20 cellular contexts compared by ENCODE assay signal in the genomic region with DNA sequence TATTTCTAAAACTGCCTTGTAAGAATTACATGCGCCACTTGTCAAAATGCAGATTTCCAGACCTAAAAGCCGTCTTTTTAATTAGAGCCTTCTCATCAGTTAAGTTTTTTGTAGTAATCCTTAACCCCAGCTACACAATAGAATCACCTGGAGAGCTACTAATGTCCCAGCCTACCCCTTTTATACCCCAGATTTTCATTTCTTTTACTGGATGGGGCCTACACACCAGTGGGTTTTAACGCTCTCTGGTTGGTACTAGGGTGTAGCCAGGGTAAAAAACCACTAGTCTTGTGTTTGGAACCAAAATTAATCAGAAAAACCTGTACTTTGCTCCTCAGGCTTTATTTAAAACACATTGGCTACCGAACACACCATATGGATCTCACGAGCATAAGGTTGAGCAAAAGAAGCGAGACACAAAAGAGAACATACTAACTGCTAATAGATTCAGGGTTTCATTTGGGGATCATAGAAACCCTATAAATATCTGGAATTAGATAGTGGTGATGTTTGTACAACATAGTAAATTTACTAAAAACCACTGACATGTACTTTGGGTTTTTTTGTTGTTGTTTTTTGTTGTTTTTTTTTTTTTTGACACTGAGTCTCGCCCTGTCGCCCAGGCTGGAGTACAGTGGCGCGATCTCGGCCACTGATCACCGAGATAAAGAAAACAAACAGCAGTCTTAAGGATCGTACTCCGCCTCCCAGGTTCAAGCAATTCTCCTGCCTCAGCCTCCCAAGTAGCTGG. TPM values are rescaled to one million over a fixed set of nuclear protein-coding genes. Genes with fewer than 3 reads are reported as not detected.
DNase-seq lines count a peak whose midpoint lies in the region; ATAC-seq, FAIRE-seq and TF ChIP-seq lines count a peak whose summit lies in the region.
"Had no signal": no experiment of that assay in that cellular context is flagged by ENCODE, and none has a peak within 500 bp of the region (broad histone marks: within the 10 kb centered on the region; RNA-seq: fewer than 3 reads in every experiment).

No MANE protein-coding gene starts in this region.

- H3K27ac ChIP-seq in GM23338 (ENCODE audit: low read depth) = peak overlapping the region; percentile 51; the same call in 1 of the 2 replicates
- H3K27ac ChIP-seq in K562 (ENCODE audit: extremely low read depth, low read depth, low read length) = peak overlapping the region; percentile 35
- peak overlapping the region; percentile 95 for H3K27ac ChIP-seq in osteoblast (ENCODE audit: low read depth, low read length)
- H3K27ac ChIP-seq: body of pancreas, VCaP had no signal

- BruUV-seq in K562 (replicated peaks; lab: Mats Ljungman, UMichigan) = no TSS peak

- no peaks in the 10 kb centered on the region for H3K9me3 Mint-ChIP-seq in activated CD4-positive, alpha-beta T cell treated with anti-CD3 and anti-CD28 coated beads, Interleukin-2, amount 10 ng/mL, durations not matched to agents 24 days and 14 days
- no peaks in the 10 kb centered on the region for H3K9me3 Mint-ChIP-seq in activated CD4-positive, alpha-beta T cell treated with anti-CD3 and anti-CD28 coated beads for 36 hours (ENCODE audit: low read depth)
- no peaks in the 10 kb centered on the region for H3K9me3 Mint-ChIP-seq in GM23338
- H3K9me3 Mint-ChIP-seq: activated naive CD4-positive, alpha-beta T cell treated with anti-CD3 and anti-CD28 coated beads, Interleukin-2, amount 10 ng/mL, durations not matched to agents 7 days and 5 days; CD4-positive, alpha-beta memory T cell; dendritic cell treated with granulocyte-macrophage colony-stimulating factor and Interleukin-4, amounts not matched to agents 40 ng/mL and 50 ng/mL, for 4 days had no signal

- H3F3A ChIP-seq in GM23338 (replicated peaks; ENCODE audit: low read depth) = no peaks in the 10 kb centered on the region

- H3K4me2 ChIP-seq in GM23338 (no peak overlapping the region), K562 (ENCODE audit: insufficient read depth, low read length) (peak overlapping the region; percentile 41; the same call in 1 of the 2 replicates), osteoblast (ENCODE audit: insufficient read depth, low read length) (no peak overlapping the region)

- 0 out of 2 replicates have a peak, but pooled peaks cover 4% of the 10 kb centered on the region for H3K9me2 ChIP-seq in GM23338 (ENCODE audit: insufficient read depth)

- peaks cover 39% of the 10 kb centered on the region for H3K4me1 Mint-ChIP-seq in activated CD4-positive, alpha-beta T cell treated with anti-CD3 and anti-CD28 coated beads, Interleukin-2, amount 10 ng/mL, durations not matched to agents 24 days and 14 days
- H3K4me1 Mint-ChIP-seq in activated CD4-positive, alpha-beta T cell treated with anti-CD3 and anti-CD28 coated beads for 36 hours = peaks cover 29% of the 10 kb centered on the region
- H3K4me1 Mint-ChIP-seq in GM23338 = peaks cover 31% of the 10 kb centered on the region

- TF ChIP-seq EP300 in K562 (IDR thresholded peaks at IDR 0.05; ENCODE audit: low read length) = no peak

- FAIRE-seq in K562 (lab: Jason Lieb, UNC) = no peak

- H3K9ac ChIP-seq in K562 (ENCODE audit: insufficient read depth in 1 of 2, low read depth in 2 of 2, low read length in 2 of 2) = peak overlapping the region in 1 of 2 experiments; percentile 39; a peak in 2 of 4 replicates

- H3K4me3 Mint-ChIP-seq in activated CD4-positive, alpha-beta T cell treated with anti-CD3 and anti-CD28 coated beads, Interleukin-2, amount 10 ng/mL, durations not matched to agents 24 days and 14 days = peak overlapping the region; percentile 21
- no peak overlapping the region for H3K4me3 Mint-ChIP-seq in activated CD4-positive, alpha-beta T cell treated with anti-CD3 and anti-CD28 coated beads for 36 hours
- H3K4me3 Mint-ChIP-seq in GM23338 = no peak overlapping the region
- H3K4me3 Mint-ChIP-seq: activated naive CD4-positive, alpha-beta T cell treated with anti-CD3 and anti-CD28 coated beads, Interleukin-2, amount 10 ng/mL, durations not matched to agents 7 days and 5 days; dendritic cell treated with granulocyte-macrophage colony-stimulating factor and Interleukin-4, amounts not matched to agents 40 ng/mL and 50 ng/mL, for 4 days had no signal

- in situ Hi-C loops in K562 (cut with MboI) = no loop called here

- no peaks in the 10 kb centered on the region for H3K27me3 Mint-ChIP-seq in activated CD4-positive, alpha-beta T cell treated with anti-CD3 and anti-CD28 coated beads, Interleukin-2, amount 10 ng/mL, durations not matched to agents 24 days and 14 days
- peaks cover 2% of the 10 kb centered on the region for H3K27me3 Mint-ChIP-seq in activated CD4-positive, alpha-beta T cell treated with anti-CD3 and anti-CD28 coated beads for 36 hours
- H3K27me3 Mint-ChIP-seq in GM23338 (ENCODE audit: insufficient read depth, low read depth, poor library complexity) = no peaks in the 10 kb centered on the region
- H3K27me3 Mint-ChIP-seq: activated naive CD4-positive, alpha-beta T cell treated with anti-CD3 and anti-CD28 coated beads, Interleukin-2, amount 10 ng/mL, durations not matched to agents 7 days and 5 days; dendritic cell treated with granulocyte-macrophage colony-stimulating factor and Interleukin-4, amounts not matched to agents 40 ng/mL and 50 ng/mL, for 4 days had no signal

- H3K9me3 ChIP-seq in K562 (replicated peaks; ENCODE audit: control insufficient read depth, insufficient read depth, low read depth, low read length) (no peaks in the 10 kb centered on the region), osteoblast (ENCODE audit: low read depth, low read length) (no peaks in the 10 kb centered on the region)
- H3K9me3 ChIP-seq: body of pancreas, tibial artery had no signal

- H3K36me3 ChIP-seq in GM23338 (ENCODE audit: insufficient read depth) (no peaks in the 10 kb centered on the region), K562 (ENCODE audit: control insufficient read depth, insufficient read depth, low read length) (no peaks in the 10 kb centered on the region), osteoblast (ENCODE audit: insufficient read depth, low read length) (no peaks in the 10 kb centered on the region)
- H3K36me3 ChIP-seq: tibial artery had no signal

- no peak overlapping the region for H3K4me3 ChIP-seq in GM23338
- no peak overlapping the region for H3K4me3 ChIP-seq in K562
- no peak overlapping the region for H3K4me3 ChIP-seq in osteoblast (ENCODE audit: insufficient read depth, low read length)
- H3K4me3 ChIP-seq: body of pancreas, tibial artery had no signal

- H3K79me2 ChIP-seq in GM23338 (replicated peaks; ENCODE audit: insufficient read depth) (no peaks in the 10 kb centered on the region), K562 (ENCODE audit: control insufficient read depth, insufficient read depth, low read length) (no peaks in the 10 kb centered on the region), osteoblast (ENCODE audit: insufficient read depth, low read length) (no peaks in the 10 kb centered on the region)

- H3K36me3 Mint-ChIP-seq in activated CD4-positive, alpha-beta T cell treated with anti-CD3 and anti-CD28 coated beads, Interleukin-2, amount 10 ng/mL, durations not matched to agents 24 days and 14 days (ENCODE audit: low read depth) = peaks cover 2% of the 10 kb centered on the region
- no peaks in the 10 kb centered on the region for H3K36me3 Mint-ChIP-seq in activated CD4-positive, alpha-beta T cell treated with anti-CD3 and anti-CD28 coated beads for 36 hours (ENCODE audit: low read depth)
- no peaks in the 10 kb centered on the region for H3K36me3 Mint-ChIP-seq in GM23338 (ENCODE audit: low read depth)
- H3K36me3 Mint-ChIP-seq: activated naive CD4-positive, alpha-beta T cell treated with anti-CD3 and anti-CD28 coated beads, Interleukin-2, amount 10 ng/mL, durations not matched to agents 7 days and 5 days; CD4-positive, alpha-beta memory T cell had no signal

- TF ChIP-seq CTCF in GM23338 (conservative IDR thresholded peaks at IDR 0.05; ENCODE audit: low read depth in 2 of 2) = no peak
- TF ChIP-seq CTCF in K562 (IDR thresholded peaks at IDR 0.05 in 2 of 3, conservative IDR thresholded peaks at IDR 0.05 in 1 of 3; ENCODE audit: insufficient read depth in 2 of 3, low read depth in 1 of 3, low read length in 3 of 3) = no peak
- TF ChIP-seq CTCF in osteoblast (IDR thresholded peaks at IDR 0.05; ENCODE audit: extremely low read depth, low read depth, low read length) = no peak

- H3K9me1 ChIP-seq in K562 (ENCODE audit: control insufficient read depth, insufficient read depth, low read length) = no peaks in the 10 kb centered on the region

- peak overlapping the region; percentile 64 for H3K27ac Mint-ChIP-seq in activated CD4-positive, alpha-beta T cell treated with anti-CD3 and anti-CD28 coated beads, Interleukin-2, amount 10 ng/mL, durations not matched to agents 24 days and 14 days
- H3K27ac Mint-ChIP-seq in activated CD4-positive, alpha-beta T cell treated with anti-CD3 and anti-CD28 coated beads for 36 hours = no peak overlapping the region
- no peak overlapping the region for H3K27ac Mint-ChIP-seq in GM23338
- H3K27ac Mint-ChIP-seq: dendritic cell treated with granulocyte-macrophage colony-stimulating factor and Interleukin-4, amounts not matched to agents 40 ng/mL and 50 ng/mL, for 4 days had no signal

- intact Hi-C loops in activated CD4-positive, alpha-beta T cell treated with anti-CD3 and anti-CD28 coated beads, Interleukin-2, amount 10 ng/mL, durations not matched to agents 24 days and 14 days (cut with micrococcal nuclease) = no loop called here
- intact Hi-C loops in activated CD4-positive, alpha-beta T cell treated with anti-CD3 and anti-CD28 coated beads for 36 hours (cut with DNase I, micrococcal nuclease) = no loop called here
- intact Hi-C loops in K562 (cut with micrococcal nuclease) (no loop called here), left colon (cut with DNase I, micrococcal nuclease) (no loop called here)

- H4K20me1 ChIP-seq in GM23338 (replicated peaks; ENCODE audit: insufficient read depth) (no peaks in the 10 kb centered on the region), K562 (replicated peaks; ENCODE audit: control insufficient read depth, insufficient read depth, low read length) (no peaks in the 10 kb centered on the region), osteoblast (ENCODE audit: insufficient read depth, low read length) (no peaks in the 10 kb centered on the region)

- 58% methylated on average over 14 of the region's 14 CpGs for WGBS in K562 (ENCODE audit: insufficient coverage, low coverage, missing lambda C conversion rate)

- no peak for TF ChIP-seq POLR2A in K562 (conservative IDR thresholded peaks at IDR 0.05)

- no peaks in the 10 kb centered on the region for H3K27me3 ChIP-seq in GM23338 (ENCODE audit: insufficient read depth)
- H3K27me3 ChIP-seq in K562 (ENCODE audit: control insufficient read depth in 2 of 2, insufficient read depth in 2 of 2, low read length in 2 of 2) = no peaks in the 10 kb centered on the region
- H3K27me3 ChIP-seq in osteoblast (ENCODE audit: insufficient read depth, low read length) = no peaks in the 10 kb centered on the region
- H3K27me3 ChIP-seq: body of pancreas, tibial artery had no signal

- H3K4me1 ChIP-seq in GM23338 (ENCODE audit: insufficient read depth) (peaks cover 25% of the 10 kb centered on the region), K562 (replicated peaks in 1 of 2; ENCODE audit: control insufficient read depth in 2 of 2, insufficient read depth in 2 of 2, low read length in 2 of 2) (peaks cover 10 to 36% of the 10 kb centered on the region in 2 experiments; a peak in 3 of 5 replicates), osteoblast (ENCODE audit: insufficient read depth, low read length) (peaks cover 41% of the 10 kb centered on the region)

- TF ChIP-seq RAD21 in K562 (CRISPR knock-in tag; conservative IDR thresholded peaks at IDR 0.05 in 1 of 2, IDR thresholded peaks at IDR 0.05 in 1 of 2) = no peak

- H2AFZ ChIP-seq in GM23338 = peak overlapping the region; percentile 24; the same call in 1 of the 2 replicates
- H2AFZ ChIP-seq in K562 (ENCODE audit: low read depth, low read length) = peak overlapping the region; percentile 77
- peak overlapping the region; percentile 24 for H2AFZ ChIP-seq in osteoblast (ENCODE audit: low read length)

- CTCF ChIA-PET in activated CD4-positive, alpha-beta T cell treated with anti-CD3 and anti-CD28 coated beads for 36 hours (lab: Charles Lee) = interaction anchor here (0.7 to 1.7 kb wide), 3 partner anchors 18 to 157 kb away, joined by 3 to 5 read pairs (median 4); no protein-coding TSS in a partner anchor
- CTCF ChIA-PET in K562 (lab: Yijun Ruan, JAX; ENCODE audit: low intra/inter-chr PET ratio) = no interaction called here

- POLR2A ChIA-PET in activated CD4-positive, alpha-beta T cell treated with anti-CD3 and anti-CD28 coated beads for 36 hours (lab: Charles Lee) = no interaction called here
- POLR2A ChIA-PET in K562 (lab: Yijun Ruan, JAX) = interaction anchor here (0.6 kb wide), 1 partner anchor 330 kb away, joined by 3 read pairs; no protein-coding TSS in a partner anchor

- ATAC-seq in activated CD4-positive, alpha-beta T cell treated with anti-CD3 and anti-CD28 coated beads for 36 hours = no peak
- ATAC-seq in GM23338 (peak; percentile 79), K562 (no peak), GM21367 (IDR thresholded peaks at IDR 0.05; ENCODE audit: unreplicated experiment) (no peak), left colon (no peak)
- ATAC-seq: body of pancreas, left ventricle myocardium superior, Right ventricle myocardium inferior had no signal

- DNase-seq in activated CD4-positive, alpha-beta T cell treated with anti-CD3 and anti-CD28 coated beads, Interleukin-2, amount 10 ng/mL, durations not matched to agents 24 days and 14 days = no peak
- DNase-seq in activated CD4-positive, alpha-beta T cell treated with anti-CD3 and anti-CD28 coated beads for 36 hours = no peak
- DNase-seq in GM23338 (ENCODE audit: low spot score) (no peak), K562 (ENCODE audit: extremely low read depth in 1 of 4, low spot score in 3 of 4) (no peak), osteoblast (ENCODE audit: insufficient read length, low spot score, missing footprints) (no peak), NCI-H446 (lab: John Stamatoyannopoulos, UW) (no peak), left colon (no peak)
- DNase-seq: body of pancreas; DMS79 treated with DMSO at 0.1 percent for 48 hours; left ventricle myocardium superior; NCI-H187; stimulated activated CD4-positive, alpha-beta T cell treated with anti-CD3 and anti-CD28 coated beads, Interleukin-4, amount 100 ng/mL, for 4 hours; stimulated activated CD8-positive, alpha-beta memory T cell treated with anti-CD3 and anti-CD28 coated beads, Interleukin-4, amount 100 ng/mL, for 48 hours; tibial artery had no signal

RNA-seq across cellular contexts. Expression of gene BBS12, which starts 30.6 kb away (rescaled TPM):
- 3.8 and 4.7 TPM in 2 replicates for total RNA-seq in activated CD4-positive, alpha-beta T cell treated with anti-CD3 and anti-CD28 coated beads, Interleukin-2, amount 10 ng/mL, durations not matched to agents 24 days and 14 days
- total RNA-seq in activated CD4-positive, alpha-beta T cell treated with anti-CD3 and anti-CD28 coated beads for 36 hours = 1 to 10 TPM; 2.8 to 3.9 TPM
- total RNA-seq in GM23338 (2014; rRNA removed; shearing (Covaris generic)) = 2.6 TPM in 2 replicates
- polyA plus RNA-seq in GM23338 (2016; fragmentation: Nextera tagmentation; extraction: Ambion mirVana) (1.4 and 2.3 TPM in 2 replicates), K562 (2011; rRNA removed) (2.5 and 2.8 TPM in 2 replicates), K562 (2014; fragmentation: Illumina TruSeq; extraction: Trizol) (3.3 and 3.5 TPM in 2 replicates), K562 (2014; fragmentation: Nextera tagmentation; extraction: Ambion mirVana) (1 to 10 TPM; 5.1 to 6.5 TPM), K562 (2014; rRNA removed) (2.1 and 3.2 TPM in 2 replicates)
- total RNA-seq in K562 (2011; cell fraction: chromatin; rRNA removed; ENCODE audit: low replicate concordance) = 2.4 and 7.3 TPM in 2 replicates
- 1.8 and 2.3 TPM in 2 replicates for total RNA-seq in K562 (2011; cell fraction: nucleolus; rRNA removed)
- total RNA-seq in K562 (2011; cell fraction: nucleoplasm; rRNA removed) = 2.2 and 3.2 TPM in 2 replicates
- total RNA-seq in K562 (2014; rRNA removed) (2.7 and 2.9 TPM in 2 replicates), K562 (2014; rRNA removed; fragmentation: Illumina TruSeq; extraction: Trizol) (4.4 and 4.8 TPM in 2 replicates), K562 (2015; rRNA removed; fragmentation: Illumina TruSeq; extraction: Trizol) (5.3 and 5.5 TPM in 2 replicates), K562 (2021) (3.0 and 3.1 TPM in 2 replicates), osteoblast (9.4 and 10.6 TPM in 2 replicates), left colon (1 to 10 TPM; 3.7 to 5.2 TPM)
- polyA plus RNA-seq in K562 (2011; cell fraction: cytosol; rRNA removed) = 1.1 and 1.5 TPM in 2 replicates
- 1.0 and 2.5 TPM in 2 replicates for polyA plus RNA-seq in K562 (2011; cell fraction: nucleus; rRNA removed)
- polyA plus RNA-seq in K562 (2012) = 3.3 and 5.8 TPM in 2 replicates
- polyA minus RNA-seq in K562 (2011; rRNA and poly(A)+ RNA removed) = 4.7 and 5.5 TPM in 2 replicates
- 2.0 and 2.6 TPM in 2 replicates for polyA minus RNA-seq in K562 (2011; cell fraction: cytosol; rRNA and poly(A)+ RNA removed)
- 3.2 and 8.6 TPM in 2 replicates for polyA minus RNA-seq in K562 (2011; cell fraction: nucleus; rRNA and poly(A)+ RNA removed)

Comparison
In these comparisons a context has a peak if more than half of its experiments do, and no peak if none do; other contexts are left out.
1. H2AFZ ChIP-seq: peak in every context shown above with its lines; median percentile 77 in K562; 24 in GM23338; 24 in osteoblast.
2. H3K27ac ChIP-seq: peak in every context shown above with its lines; median percentile 95 in osteoblast; 51 in GM23338; 35 in K562.